8 cellular contexts compared by ENCODE assay signal in the genomic region with DNA sequence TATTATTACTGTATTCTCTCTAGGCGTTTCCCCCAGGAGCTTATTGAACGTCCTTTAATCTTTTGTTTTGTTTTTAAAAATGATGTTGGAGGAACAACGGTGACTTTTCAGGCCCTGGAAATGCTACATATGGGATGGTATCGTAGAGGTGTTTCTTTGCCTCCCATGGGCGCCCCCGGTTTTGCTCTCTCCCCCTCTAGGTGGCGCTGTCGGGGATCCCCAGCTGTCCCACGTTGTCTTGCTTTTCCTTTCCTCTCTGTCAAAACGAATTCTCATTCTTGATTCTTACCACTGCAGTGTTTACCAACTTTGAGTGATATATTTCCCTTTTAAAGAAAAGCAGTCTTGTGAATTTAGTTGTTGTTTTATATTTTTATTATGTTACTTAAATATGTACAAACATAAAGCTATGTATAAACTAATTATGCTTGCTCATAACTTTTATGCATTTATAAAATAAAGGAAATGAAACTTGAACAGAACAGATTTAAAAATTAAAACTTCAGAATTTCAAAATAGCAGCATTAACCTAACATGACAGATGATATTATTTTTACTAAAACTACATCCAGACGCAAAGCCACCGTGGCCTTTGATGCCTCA.
DNase-seq lines count a peak whose midpoint lies in the region; TF ChIP-seq lines count a peak whose summit lies in the region.

No MANE protein-coding gene starts in this region.

- DNase-seq in CD1c-positive myeloid dendritic cell (ENCODE audit: extremely low spot score) (peak; percentile 41), HAP-1 (ENCODE audit: low spot score in 2 of 2) (peak; percentile 16 to 71), WERI-Rb-1 (peak; percentile 54), germinal center (ENCODE audit: low spot score) (peak; percentile 47), NCI-H1417 treated with DMSO at 0.1 percent for 48 hours (lab: John Stamatoyannopoulos, UW) (no peak), GOT3 (lab: John Stamatoyannopoulos, UW) (no peak), cerebellar nuclear complex (lab: John Stamatoyannopoulos, UW) (no peak)
- peak; percentile 26 for DNase-seq in stimulated activated CD8-positive, alpha-beta memory T cell treated with anti-CD3 and anti-CD28 coated beads, Interleukin-15, amount 100 ng/mL, for 24 hours (ENCODE audit: low read depth)

- peak; percentile 82 for TF ChIP-seq CTCF in WERI-Rb-1 (IDR thresholded peaks at IDR 0.05; ENCODE audit: low read depth, low read length)

- in situ Hi-C loops in HAP-1 (cut with MboI; ENCODE audit: low sequenced_read_pairs) = no loop called here

- no peak overlapping the region for H3K4me3 ChIP-seq in HAP-1
- H3K4me3 ChIP-seq in WERI-Rb-1 (ENCODE audit: low read depth, low read length) = no peak overlapping the region

- peaks cover 15% of the 10 kb centered on the region for H3K27me3 ChIP-seq in HAP-1 (ENCODE audit: low read depth)
- no peaks in the 10 kb centered on the region for H3K27me3 ChIP-seq in WERI-Rb-1 (ENCODE audit: insufficient read depth, low read depth, severe bottlenecking)

- H3K9me3 ChIP-seq in HAP-1 (no peaks in the 10 kb centered on the region), WERI-Rb-1 (ENCODE audit: severe bottlenecking) (no peaks in the 10 kb centered on the region)

- H3K4me1 ChIP-seq in HAP-1 = no peaks in the 10 kb centered on the region

- no peaks in the 10 kb centered on the region for H3K36me3 ChIP-seq in HAP-1 (replicated peaks)
- no peaks in the 10 kb centered on the region for H3K36me3 ChIP-seq in WERI-Rb-1

- H3K27ac ChIP-seq in WERI-Rb-1 = no peak overlapping the region

Comparison
In these comparisons a context has a peak if more than half of its experiments do, and no peak if none do; other contexts are left out.
1. DNase-seq: peak in CD1c-positive myeloid dendritic cell (single experiment), HAP-1 (2 of 2), WERI-Rb-1 (single experiment), germinal center (single experiment) and stimulated activated CD8-positive, alpha-beta memory T cell treated with anti-CD3 and anti-CD28 coated beads, Interleukin-15, amount 100 ng/mL, for 24 hours (single experiment); none in NCI-H1417 treated with DMSO at 0.1 percent for 48 hours (single experiment), GOT3 (single experiment) and cerebellar nuclear complex (0 of 2).